Comparison of ENCODE assay signal across 8 cellular contexts in genomic region chr3:104596551-104596950, GRCh38.
DNase-seq lines count a peak whose midpoint lies in the region; ATAC-seq and TF ChIP-seq lines count a peak whose summit lies in the region.

No MANE protein-coding gene starts in this region.

- no peaks in the 10 kb centered on the region for H3K36me3 Mint-ChIP-seq in neural progenitor cell

- H4K20me1 ChIP-seq in DND-41 (ENCODE audit: insufficient read depth, low read length) (no peaks in the 10 kb centered on the region), neural progenitor cell (ENCODE audit: low read depth) (no peaks in the 10 kb centered on the region)

- H3K27ac Mint-ChIP-seq in neural progenitor cell = no peak overlapping the region

- no peak overlapping the region for H3K4me2 ChIP-seq in DND-41 (ENCODE audit: insufficient read depth, low read length)
- no peak overlapping the region for H3K4me2 ChIP-seq in neural progenitor cell

- H3K79me2 ChIP-seq in DND-41 (ENCODE audit: insufficient read depth, low read length) (no peaks in the 10 kb centered on the region), neural progenitor cell (ENCODE audit: low read depth) (no peaks in the 10 kb centered on the region)

- TF ChIP-seq CTCF in DND-41 (IDR thresholded peaks at IDR 0.05; ENCODE audit: borderline replicate concordance, extremely low read depth, low read length, poor library complexity, severe bottlenecking) = peak; percentile 55
- peak in 53 of 56 donors; percentile 15 to 65 (median 46) for TF ChIP-seq CTCF in dorsolateral prefrontal cortex (IDR thresholded peaks at IDR 0.05 in 54 of 56, conservative IDR thresholded peaks at IDR 0.05 in 2 of 56; ENCODE audit: low read depth in 1 of 56, partially characterized antibody in 56 of 56)
- TF ChIP-seq CTCF in neural progenitor cell (IDR thresholded peaks at IDR 0.05) = peak; percentile 72
- no peak for TF ChIP-seq CTCF in omental fat pad (IDR thresholded peaks at IDR 0.05)

- H3K27ac ChIP-seq in DND-41 (ENCODE audit: low read length) (no peak overlapping the region), dorsolateral prefrontal cortex (no peak overlapping the region), neural progenitor cell (no peak overlapping the region)

- H3K4me1 ChIP-seq in DND-41 (ENCODE audit: insufficient read depth, low read length) = no peaks in the 10 kb centered on the region
- H3K4me1 ChIP-seq in neural progenitor cell = no peaks in the 10 kb centered on the region

- no peaks in the 10 kb centered on the region for H3K9me3 Mint-ChIP-seq in neural progenitor cell

- H3K27me3 ChIP-seq in DND-41 (ENCODE audit: insufficient read depth, low read length, poor library complexity) (no peaks in the 10 kb centered on the region), dorsolateral prefrontal cortex (no peaks in the 10 kb centered on the region), neural progenitor cell (no peaks in the 10 kb centered on the region)

- peak; percentile 7 for DNase-seq in DND-41
- DNase-seq in NCI-H748 (lab: John Stamatoyannopoulos, UW; ENCODE audit: unreplicated experiment) = peak; percentile 89
- no peak for DNase-seq in dorsolateral prefrontal cortex
- DNase-seq in neural progenitor cell (ENCODE audit: low spot score) = peak; percentile 69
- DNase-seq in posterior vena cava (ENCODE audit: low spot score) = no peak
- DNase-seq in omental fat pad (ENCODE audit: low spot score) = no peak

- H3K27me3 Mint-ChIP-seq in neural progenitor cell (ENCODE audit: insufficient read depth, low read depth) = no peaks in the 10 kb centered on the region

- H3K9me3 ChIP-seq in DND-41 (ENCODE audit: insufficient read depth, low read length, severe bottlenecking) (no peaks in the 10 kb centered on the region), neural progenitor cell (ENCODE audit: low read depth) (no peaks in the 10 kb centered on the region)

- H2AFZ ChIP-seq in DND-41 (ENCODE audit: low read depth, low read length) (no peak overlapping the region), neural progenitor cell (replicated peaks) (no peak overlapping the region)

- no peak overlapping the region for H3K4me3 Mint-ChIP-seq in neural progenitor cell

- intact Hi-C loops in dorsolateral prefrontal cortex (cut with DNase I) (loop anchor here in 1 of 2 donors (10.0 kb wide), 1 partner anchor 768 kb away; the partner anchor contains the start of gene ALCAM), posterior vena cava (cut with DNase I) (no loop called here)

- H3K4me3 ChIP-seq in DND-41 (ENCODE audit: low read depth in 1 of 2, low read length in 2 of 2) = no peak overlapping the region
- H3K4me3 ChIP-seq in dorsolateral prefrontal cortex = no peak overlapping the region
- no peak overlapping the region for H3K4me3 ChIP-seq in neural progenitor cell

- H3K4me1 Mint-ChIP-seq in neural progenitor cell = peaks cover 2% of the 10 kb centered on the region

- H3K36me3 ChIP-seq in DND-41 (ENCODE audit: insufficient read depth, low read length) (no peaks in the 10 kb centered on the region), neural progenitor cell (no peaks in the 10 kb centered on the region)

- ATAC-seq in DND-41 (ENCODE audit: insufficient read depth, low read depth) (peak; percentile 67; the same call in 2 of the 3 replicates), GM19455 (IDR thresholded peaks at IDR 0.05; ENCODE audit: unreplicated experiment) (peak; percentile 80), HG03469 (IDR thresholded peaks at IDR 0.05; ENCODE audit: unreplicated experiment) (peak; percentile 88), omental fat pad (ENCODE audit: low FRiP score) (no peak)

- H3F3A ChIP-seq in neural progenitor cell (ENCODE audit: low read depth) = no peaks in the 10 kb centered on the region

- H3K9ac ChIP-seq in DND-41 (ENCODE audit: low read depth, low read length) (no peak overlapping the region), neural progenitor cell (no peak overlapping the region)

Comparison
In these comparisons a context has a peak if more than half of its experiments do, and no peak if none do; other contexts are left out.
1. DNase-seq: peak in DND-41 (single experiment), NCI-H748 (single experiment) and neural progenitor cell (single experiment); none in dorsolateral prefrontal cortex (0 of 10), posterior vena cava (single experiment) and omental fat pad (single experiment).
2. CTCF ChIP-seq: peak in DND-41 (single experiment), dorsolateral prefrontal cortex (53 of 56) and neural progenitor cell (single experiment); none in omental fat pad (0 of 3).